Comparison of ENCODE assay signal across 9 cellular contexts in genomic region chr22:31629741-31630184, GRCh38. TPM values are rescaled to one million over a fixed set of nuclear protein-coding genes. Genes with fewer than 3 reads are reported as not detected.
A peak's percentile ranks its signal among the peaks of the same experiment; 100 is the strongest.
DNase-seq lines count a peak whose midpoint lies in the region; ATAC-seq, FAIRE-seq and TF ChIP-seq lines count a peak whose summit lies in the region.
"Had no signal": no experiment of that assay in that cellular context is flagged by ENCODE, and none has a peak within 500 bp of the region (broad histone marks: within the 10 kb centered on the region; RNA-seq: fewer than 3 reads in every experiment).

No MANE protein-coding gene starts in this region.

- in situ Hi-C loops in HepG2 (cut with HindIII; ENCODE audit: extremely low pct_ligation_motif_present, low pct_unique_long_range_greater_than_20kb): no loop called here

- H3K9me3 Mint-ChIP-seq in activated CD8-positive, alpha-beta memory T cell treated with anti-CD3 and anti-CD28 coated beads, Interleukin-2, amount 10 ng/mL, durations not matched to agents 7 days and 5 days (ENCODE audit: low read depth): no peaks in the 10 kb centered on the region

- peak overlapping the region; percentile 83 for H3K27ac Mint-ChIP-seq in activated CD8-positive, alpha-beta memory T cell treated with anti-CD3 and anti-CD28 coated beads, Interleukin-2, amount 10 ng/mL, durations not matched to agents 7 days and 5 days

- peaks cover 50% of the 10 kb centered on the region for H4K20me1 ChIP-seq in HepG2 (ENCODE audit: insufficient read depth, low read length)

- no peak for TF ChIP-seq POLR2A in HepG2 (IDR thresholded peaks at IDR 0.05; ENCODE audit: insufficient read depth in 1 of 2, low read depth in 2 of 2, low read length in 2 of 2)

- H3K9me3 ChIP-seq in HepG2 (ENCODE audit: low read length) (no peaks in the 10 kb centered on the region), thymus (ENCODE audit: control insufficient read depth) (no peaks in the 10 kb centered on the region)

- no peak for DNase-seq in activated CD8-positive, alpha-beta memory T cell treated with anti-CD3 and anti-CD28 coated beads, Interleukin-2, amount 10 ng/mL, durations not matched to agents 7 days and 5 days
- no peak for DNase-seq in activated CD8-positive, alpha-beta memory T cell treated with anti-CD3 and anti-CD28 coated beads, Interleukin-2, amount 50 U/mL, for 48 hours
- DNase-seq in HepG2 (ENCODE audit: low spot score) (no peak), NOMO-1 treated with DMSO at 0.1 percent for 48 hours (lab: John Stamatoyannopoulos, UW; ENCODE audit: unreplicated experiment) (no peak)
- DNase-seq: NCI-H2081 treated with DMSO at 0.1 percent for 48 hours had no signal

- FAIRE-seq in HepG2 (lab: Jason Lieb, UNC): no peak

- no TSS peak for BruUV-seq in HepG2 (replicated peaks; lab: Mats Ljungman, UMichigan)

- no peaks in the 10 kb centered on the region for H3K27me3 ChIP-seq in HepG2 (ENCODE audit: control insufficient read depth in 1 of 2, insufficient read depth in 2 of 2, low read length in 2 of 2)
- H3K27me3 ChIP-seq in thymus (ENCODE audit: control insufficient read depth, insufficient read depth): no peaks in the 10 kb centered on the region

- WGBS in HepG2 (ENCODE audit: low lambda C conversion rate): 100% methylated on average over 1 of the region's 14 CpGs
- WGBS in thymus: 60% methylated on average over 14 of the region's 14 CpGs

- H3K4me1 Mint-ChIP-seq in activated CD8-positive, alpha-beta memory T cell treated with anti-CD3 and anti-CD28 coated beads, Interleukin-2, amount 10 ng/mL, durations not matched to agents 7 days and 5 days: peaks cover 35% of the 10 kb centered on the region

- peaks cover 9 to 20% of the 10 kb centered on the region in 2 experiments for H3K36me3 ChIP-seq in HepG2 (replicated peaks in 1 of 2; ENCODE audit: control insufficient read depth in 1 of 2, insufficient read depth in 2 of 2, low read length in 2 of 2)
- peaks cover 8% of the 10 kb centered on the region for H3K36me3 ChIP-seq in thymus (ENCODE audit: control insufficient read depth, insufficient read depth)

- H3K4me1 ChIP-seq in HepG2 (ENCODE audit: insufficient read depth, low read length): peaks cover 64% of the 10 kb centered on the region
- H3K4me1 ChIP-seq in thymus (ENCODE audit: control insufficient read depth, insufficient read depth, low read length): peaks cover 10% of the 10 kb centered on the region

- H3K79me2 ChIP-seq in HepG2 (ENCODE audit: insufficient read depth, low read length): peaks cover 72% of the 10 kb centered on the region

- peak overlapping the region; percentile 79 for H3K27ac ChIP-seq in angular gyrus (ENCODE audit: low read depth, low read length)
- H3K27ac ChIP-seq in HepG2 (ENCODE audit: extremely low read length, insufficient read depth, low read length): peak overlapping the region; percentile 72
- H3K27ac ChIP-seq in thymus (ENCODE audit: low read depth): peak overlapping the region; percentile 95

- H3K36me3 Mint-ChIP-seq in activated CD8-positive, alpha-beta memory T cell treated with anti-CD3 and anti-CD28 coated beads, Interleukin-2, amount 10 ng/mL, durations not matched to agents 7 days and 5 days: peaks cover 2% of the 10 kb centered on the region

- CTCF ChIA-PET in activated CD8-positive, alpha-beta memory T cell treated with anti-CD3 and anti-CD28 coated beads, Interleukin-2, amount 10 ng/mL, durations not matched to agents 7 days and 5 days (lab: Charles Lee): interaction anchor here (0.8 to 7.7 kb wide), 16 partner anchors 10 to 286 kb away, joined by 3 to 58 read pairs (median 4); partner anchors contain the start of gene PISD
- CTCF ChIA-PET in HepG2 (lab: Yijun Ruan, JAX; ENCODE audit: low intra/inter-chr PET ratio, low total read pairs): no interaction called here

- no peak for TF ChIP-seq RAD21 in HepG2 (CRISPR knock-in tag; IDR thresholded peaks at IDR 0.05)

- H2AFZ ChIP-seq in HepG2 (ENCODE audit: low read length): no peak overlapping the region

- no peaks in the 10 kb centered on the region for H3K27me3 Mint-ChIP-seq in activated CD8-positive, alpha-beta memory T cell treated with anti-CD3 and anti-CD28 coated beads, Interleukin-2, amount 10 ng/mL, durations not matched to agents 7 days and 5 days

- POLR2A ChIA-PET in HepG2 (lab: Yijun Ruan, JAX): interaction anchor here (1.0 to 2.6 kb wide), 11 partner anchors 11 to 124 kb away, joined by 3 to 28 read pairs (median 5); partner anchors contain the start of genes DEPDC5 and PISD

- no peak for TF ChIP-seq CTCF in HepG2 (CRISPR knock-in tag; IDR thresholded peaks at IDR 0.05)

- H3K4me3 Mint-ChIP-seq in activated CD8-positive, alpha-beta memory T cell treated with anti-CD3 and anti-CD28 coated beads, Interleukin-2, amount 10 ng/mL, durations not matched to agents 7 days and 5 days: peak overlapping the region; percentile 85

- TF ChIP-seq EP300 in HepG2 (IDR thresholded peaks at IDR 0.05; ENCODE audit: low read depth in 2 of 2, low read length in 2 of 2) (no peak), HepG2 (CRISPR knock-in tag; IDR thresholded peaks at IDR 0.05; ENCODE audit: borderline replicate concordance) (no peak)

- peak overlapping the region; percentile 96 for H3K4me2 ChIP-seq in HepG2 (ENCODE audit: low read depth, low read length)

- peak overlapping the region; percentile 66 to 86 (median 77) for H3K4me3 ChIP-seq in HepG2 (replicated peaks in 1 of 3; ENCODE audit: insufficient read depth in 1 of 3, low read depth in 2 of 3, low read length in 3 of 3)
- peak overlapping the region; percentile 67 for H3K4me3 ChIP-seq in thymus (ENCODE audit: low read length)

- peak overlapping the region; percentile 77 for H3K9ac ChIP-seq in HepG2 (ENCODE audit: insufficient read depth, low read depth, low read length)

- intact Hi-C loops in HepG2 (cut with micrococcal nuclease; ENCODE audit: unreplicated experiment): loop anchor here (1.0 kb wide), 1 partner anchor 62 kb away; no protein-coding TSS in a partner anchor

- no peak for ATAC-seq in activated CD8-positive, alpha-beta memory T cell treated with anti-CD3 and anti-CD28 coated beads, Interleukin-2, amount 10 ng/mL, durations not matched to agents 7 days and 5 days
- ATAC-seq in HepG2 (no peak), GM18520 (IDR thresholded peaks at IDR 0.05; ENCODE audit: unreplicated experiment) (no peak), GM19328 (IDR thresholded peaks at IDR 0.05; ENCODE audit: unreplicated experiment) (no peak)

RNA-seq across cellular contexts. Expression of gene PISD, which starts 32.3 kb away (rescaled TPM):
- 10 to 100 TPM; 34.7 to 40.0 TPM for total RNA-seq in activated CD8-positive, alpha-beta memory T cell treated with anti-CD3 and anti-CD28 coated beads, Interleukin-2, amount 10 ng/mL, durations not matched to agents 7 days and 5 days
- 30.0 and 47.7 TPM in 2 replicates for total RNA-seq in HepG2 (2016; rRNA removed; fragmentation: Illumina TruSeq; extraction: Trizol)
- 8.9 and 9.7 TPM in 2 replicates for total RNA-seq in HepG2 (2016; cell fraction: cytosol; rRNA removed; fragmentation: Illumina TruSeq; extraction: Trizol; ENCODE audit: low read depth)
- total RNA-seq in HepG2 (2016; cell fraction: insoluble cytoplasmic fraction; rRNA removed; fragmentation: Illumina TruSeq; extraction: Trizol): 26.3 and 48.8 TPM in 2 replicates
- 21.3 and 21.7 TPM in 2 replicates for total RNA-seq in HepG2 (2016; cell fraction: membrane; rRNA removed; fragmentation: Illumina TruSeq; extraction: Trizol)
- 39.3 and 43.4 TPM in 2 replicates for total RNA-seq in HepG2 (2016; cell fraction: nucleus; rRNA removed; fragmentation: Illumina TruSeq; extraction: Trizol)
- polyA plus RNA-seq in HepG2 (2011; rRNA removed) (30.1 and 38.6 TPM in 2 replicates), thymus (31.8 TPM)
- polyA plus RNA-seq in HepG2 (2011; cell fraction: cytosol; rRNA removed): 27.5 and 28.8 TPM in 2 replicates
- polyA plus RNA-seq in HepG2 (2011; cell fraction: nucleus; rRNA removed): 96.1 and 99.7 TPM in 2 replicates
- polyA plus RNA-seq in HepG2 (2012): 21.9 and 29.8 TPM in 2 replicates
- polyA plus RNA-seq in HepG2 (2016; cell fraction: cytosol; fragmentation: Illumina TruSeq; extraction: Trizol; ENCODE audit: low read depth): 7.1 and 8.1 TPM in 2 replicates
- 25.8 and 29.7 TPM in 2 replicates for polyA plus RNA-seq in HepG2 (2016; cell fraction: insoluble cytoplasmic fraction; fragmentation: Illumina TruSeq; extraction: Trizol; ENCODE audit: low read depth)
- 14.7 and 16.1 TPM in 2 replicates for polyA plus RNA-seq in HepG2 (2016; cell fraction: membrane; fragmentation: Illumina TruSeq; extraction: Trizol; ENCODE audit: low read depth)
- polyA plus RNA-seq in HepG2 (2016; cell fraction: nucleus; fragmentation: Illumina TruSeq; extraction: Trizol; ENCODE audit: insufficient read depth, low read depth): 78.0 and 82.4 TPM in 2 replicates
- polyA minus RNA-seq in HepG2 (2011; rRNA and poly(A)+ RNA removed; ENCODE audit: low replicate concordance): 24.4 and 42.4 TPM in 2 replicates
- polyA minus RNA-seq in HepG2 (2011; cell fraction: cytosol; rRNA and poly(A)+ RNA removed): 13.1 and 16.7 TPM in 2 replicates
- 18.4 and 22.0 TPM in 2 replicates for polyA minus RNA-seq in HepG2 (2011; cell fraction: nucleus; rRNA and poly(A)+ RNA removed)
